In the genomic region with DNA sequence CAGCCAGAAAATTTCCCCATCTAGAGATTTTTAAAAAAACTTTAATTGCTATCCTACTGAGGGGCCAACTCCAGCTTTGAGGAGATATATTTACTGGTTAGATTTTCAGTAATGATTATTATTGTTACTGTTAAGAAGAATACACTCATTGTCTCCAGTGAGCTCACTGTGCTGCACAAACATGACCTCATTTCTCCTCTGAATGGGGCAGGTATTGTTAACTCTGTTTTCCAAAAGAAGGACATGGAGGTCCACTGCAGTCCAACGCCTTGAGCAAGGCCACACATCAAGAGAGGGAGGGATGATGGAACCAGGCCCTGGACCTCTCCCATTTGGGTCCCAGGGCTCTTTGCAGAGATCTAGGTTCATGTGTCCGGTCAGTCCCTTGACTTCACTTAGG, we compare ENCODE assay signal across 1 cellular context.
TF ChIP-seq lines count a peak whose summit lies in the region.

No MANE protein-coding gene starts in this region.

TF ChIP-seq in HepG2, 621 proteins besides CTCF, POLR2A, EP300 and RAD21:
- TF ChIP-seq RCOR2 (CRISPR knock-in tag; IDR thresholded peaks at IDR 0.05) = 0 out of 2 replicates have a peak, but pooled peaks have one; percentile 17
- TF ChIP-seq SOX13 (IDR thresholded peaks at IDR 0.05) = 0 out of 2 replicates have a peak, but pooled peaks have one; percentile 46
- TF ChIP-seq SOX13 (CRISPR knock-in tag; conservative IDR thresholded peaks at IDR 0.05 in 1 of 2, IDR thresholded peaks at IDR 0.05 in 1 of 2) = peak in 1 of 2 experiments; percentile 92; a peak in 2 of 4 replicates
- TF ChIP-seq FIP1L1 (IDR thresholded peaks at IDR 0.05; ENCODE audit: borderline replicate concordance, insufficient read depth, low read depth, low read length) = no peak
- peak; percentile 55 for TF ChIP-seq GATAD2A (CRISPR knock-in tag; IDR thresholded peaks at IDR 0.05)
- no peak for TF ChIP-seq ARHGAP35 (CRISPR knock-in tag; IDR thresholded peaks at IDR 0.05; ENCODE audit: borderline replicate concordance)
- no peak for TF ChIP-seq ZNF292 (CRISPR knock-in tag; IDR thresholded peaks at IDR 0.05; ENCODE audit: borderline replicate concordance, low read depth)
- TF ChIP-seq, protein P1, sequence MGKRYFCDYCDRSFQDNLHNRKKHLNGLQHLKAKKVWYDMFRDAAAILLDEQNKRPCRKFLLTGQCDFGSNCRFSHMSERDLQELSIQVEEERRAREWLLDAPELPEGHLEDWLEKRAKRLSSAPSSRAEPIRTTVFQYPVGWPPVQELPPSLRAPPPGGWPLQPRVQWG (CRISPR knock-in tag; IDR thresholded peaks at IDR 0.05; ENCODE audit: borderline replicate concordance, low read depth) = no peak
- TF ChIP-seq, protein P2, sequence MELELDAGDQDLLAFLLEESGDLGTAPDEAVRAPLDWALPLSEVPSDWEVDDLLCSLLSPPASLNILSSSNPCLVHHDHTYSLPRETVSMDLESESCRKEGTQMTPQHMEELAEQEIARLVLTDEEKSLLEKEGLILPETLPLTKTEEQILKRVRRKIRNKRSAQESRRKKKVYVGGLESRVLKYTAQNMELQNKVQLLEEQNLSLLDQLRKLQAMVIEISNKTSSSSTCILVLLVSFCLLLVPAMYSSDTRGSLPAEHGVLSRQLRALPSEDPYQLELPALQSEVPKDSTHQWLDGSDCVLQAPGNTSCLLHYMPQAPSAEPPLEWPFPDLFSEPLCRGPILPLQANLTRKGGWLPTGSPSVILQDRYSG (CRISPR knock-in tag; IDR thresholded peaks at IDR 0.05) = no peak
- TF ChIP-seq ZBTB21 (CRISPR knock-in tag; IDR thresholded peaks at IDR 0.05) = 0 out of 2 replicates have a peak, but pooled peaks have one; percentile 49
- TF ChIP-seq, protein P3, sequence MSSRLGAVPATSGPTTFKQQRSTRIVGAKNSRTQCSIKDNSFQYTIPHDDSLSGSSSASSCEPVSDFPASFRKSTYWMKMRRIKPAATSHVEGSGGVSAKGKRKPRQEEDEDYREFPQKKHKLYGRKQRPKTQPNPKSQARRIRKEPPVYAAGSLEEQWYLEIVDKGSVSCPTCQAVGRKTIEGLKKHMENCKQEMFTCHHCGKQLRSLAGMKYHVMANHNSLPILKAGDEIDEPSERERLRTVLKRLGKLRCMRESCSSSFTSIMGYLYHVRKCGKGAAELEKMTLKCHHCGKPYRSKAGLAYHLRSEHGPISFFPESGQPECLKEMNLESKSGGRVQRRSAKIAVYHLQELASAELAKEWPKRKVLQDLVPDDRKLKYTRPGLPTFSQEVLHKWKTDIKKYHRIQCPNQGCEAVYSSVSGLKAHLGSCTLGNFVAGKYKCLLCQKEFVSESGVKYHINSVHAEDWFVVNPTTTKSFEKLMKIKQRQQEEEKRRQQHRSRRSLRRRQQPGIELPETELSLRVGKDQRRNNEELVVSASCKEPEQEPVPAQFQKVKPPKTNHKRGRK (CRISPR knock-in tag; IDR thresholded peaks at IDR 0.05) = no peak
- TF ChIP-seq ZNF672 (CRISPR knock-in tag; IDR thresholded peaks at IDR 0.05) = no peak
- no peak for TF ChIP-seq NFRKB (IDR thresholded peaks at IDR 0.05)
- peak; percentile 55 for TF ChIP-seq RXRB (CRISPR knock-in tag; IDR thresholded peaks at IDR 0.05; ENCODE audit: borderline replicate concordance)
- TF ChIP-seq ZMYM2 (CRISPR knock-in tag; IDR thresholded peaks at IDR 0.05) = no peak
- TF ChIP-seq SOX5 (CRISPR knock-in tag; IDR thresholded peaks at IDR 0.05; ENCODE audit: borderline replicate concordance) = peak; percentile 82
- TF ChIP-seq ATF7 (IDR thresholded peaks at IDR 0.05) = no peak
- no peak for TF ChIP-seq ATF7 (CRISPR knock-in tag; IDR thresholded peaks at IDR 0.05)
- TF ChIP-seq, protein P4, sequence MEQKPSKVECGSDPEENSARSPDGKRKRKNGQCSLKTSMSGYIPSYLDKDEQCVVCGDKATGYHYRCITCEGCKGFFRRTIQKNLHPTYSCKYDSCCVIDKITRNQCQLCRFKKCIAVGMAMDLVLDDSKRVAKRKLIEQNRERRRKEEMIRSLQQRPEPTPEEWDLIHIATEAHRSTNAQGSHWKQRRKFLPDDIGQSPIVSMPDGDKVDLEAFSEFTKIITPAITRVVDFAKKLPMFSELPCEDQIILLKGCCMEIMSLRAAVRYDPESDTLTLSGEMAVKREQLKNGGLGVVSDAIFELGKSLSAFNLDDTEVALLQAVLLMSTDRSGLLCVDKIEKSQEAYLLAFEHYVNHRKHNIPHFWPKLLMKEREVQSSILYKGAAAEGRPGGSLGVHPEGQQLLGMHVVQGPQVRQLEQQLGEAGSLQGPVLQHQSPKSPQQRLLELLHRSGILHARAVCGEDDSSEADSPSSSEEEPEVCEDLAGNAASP (CRISPR knock-in tag; IDR thresholded peaks at IDR 0.05; ENCODE audit: borderline replicate concordance) = peak; percentile 87; the same call in 1 of the 2 replicates
- TF ChIP-seq SOX6 (IDR thresholded peaks at IDR 0.05) = no peak
- peak; percentile 69 for TF ChIP-seq SOX6 (CRISPR knock-in tag; IDR thresholded peaks at IDR 0.05)
- peak; percentile 76; the same call in 1 of the 2 replicates for TF ChIP-seq ZNF644 (CRISPR knock-in tag; IDR thresholded peaks at IDR 0.05; ENCODE audit: low read depth)
- TF ChIP-seq, protein P5, sequence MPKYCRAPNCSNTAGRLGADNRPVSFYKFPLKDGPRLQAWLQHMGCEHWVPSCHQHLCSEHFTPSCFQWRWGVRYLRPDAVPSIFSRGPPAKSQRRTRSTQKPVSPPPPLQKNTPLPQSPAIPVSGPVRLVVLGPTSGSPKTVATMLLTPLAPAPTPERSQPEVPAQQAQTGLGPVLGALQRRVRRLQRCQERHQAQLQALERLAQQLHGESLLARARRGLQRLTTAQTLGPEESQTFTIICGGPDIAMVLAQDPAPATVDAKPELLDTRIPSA (CRISPR knock-in tag; IDR thresholded peaks at IDR 0.05; ENCODE audit: borderline replicate concordance) = no peak
- no peak for TF ChIP-seq ZIK1 (CRISPR knock-in tag; IDR thresholded peaks at IDR 0.05; ENCODE audit: borderline replicate concordance, low read depth)
- TF ChIP-seq, protein P6, sequence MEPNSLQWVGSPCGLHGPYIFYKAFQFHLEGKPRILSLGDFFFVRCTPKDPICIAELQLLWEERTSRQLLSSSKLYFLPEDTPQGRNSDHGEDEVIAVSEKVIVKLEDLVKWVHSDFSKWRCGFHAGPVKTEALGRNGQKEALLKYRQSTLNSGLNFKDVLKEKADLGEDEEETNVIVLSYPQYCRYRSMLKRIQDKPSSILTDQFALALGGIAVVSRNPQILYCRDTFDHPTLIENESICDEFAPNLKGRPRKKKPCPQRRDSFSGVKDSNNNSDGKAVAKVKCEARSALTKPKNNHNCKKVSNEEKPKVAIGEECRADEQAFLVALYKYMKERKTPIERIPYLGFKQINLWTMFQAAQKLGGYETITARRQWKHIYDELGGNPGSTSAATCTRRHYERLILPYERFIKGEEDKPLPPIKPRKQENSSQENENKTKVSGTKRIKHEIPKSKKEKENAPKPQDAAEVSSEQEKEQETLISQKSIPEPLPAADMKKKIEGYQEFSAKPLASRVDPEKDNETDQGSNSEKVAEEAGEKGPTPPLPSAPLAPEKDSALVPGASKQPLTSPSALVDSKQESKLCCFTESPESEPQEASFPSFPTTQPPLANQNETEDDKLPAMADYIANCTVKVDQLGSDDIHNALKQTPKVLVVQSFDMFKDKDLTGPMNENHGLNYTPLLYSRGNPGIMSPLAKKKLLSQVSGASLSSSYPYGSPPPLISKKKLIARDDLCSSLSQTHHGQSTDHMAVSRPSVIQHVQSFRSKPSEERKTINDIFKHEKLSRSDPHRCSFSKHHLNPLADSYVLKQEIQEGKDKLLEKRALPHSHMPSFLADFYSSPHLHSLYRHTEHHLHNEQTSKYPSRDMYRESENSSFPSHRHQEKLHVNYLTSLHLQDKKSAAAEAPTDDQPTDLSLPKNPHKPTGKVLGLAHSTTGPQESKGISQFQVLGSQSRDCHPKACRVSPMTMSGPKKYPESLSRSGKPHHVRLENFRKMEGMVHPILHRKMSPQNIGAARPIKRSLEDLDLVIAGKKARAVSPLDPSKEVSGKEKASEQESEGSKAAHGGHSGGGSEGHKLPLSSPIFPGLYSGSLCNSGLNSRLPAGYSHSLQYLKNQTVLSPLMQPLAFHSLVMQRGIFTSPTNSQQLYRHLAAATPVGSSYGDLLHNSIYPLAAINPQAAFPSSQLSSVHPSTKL (CRISPR knock-in tag; IDR thresholded peaks at IDR 0.05) = peak; percentile 42; the same call in 1 of the 2 replicates
- no peak for TF ChIP-seq EEA1 (CRISPR knock-in tag; IDR thresholded peaks at IDR 0.05; ENCODE audit: borderline replicate concordance)
